Comparison of ENCODE assay signal across 20 cellular contexts in genomic region chr9:126468141-126468825, GRCh38.
DNase-seq lines count a peak whose midpoint lies in the region; ATAC-seq and TF ChIP-seq lines count a peak whose summit lies in the region.
"Had no signal": no experiment of that assay in that cellular context is flagged by ENCODE, and none has a peak within 500 bp of the region (broad histone marks: within the 10 kb centered on the region; RNA-seq: fewer than 3 reads in every experiment).

No MANE protein-coding gene starts in this region.

- CTCF ChIA-PET in CD8-positive, alpha-beta memory T cell (lab: Charles Lee) = interaction anchor here (0.8 to 6.7 kb wide), 5 partner anchors 23 to 141 kb away, joined by 3 to 36 read pairs (median 4); no protein-coding TSS in a partner anchor

- POLR2A ChIA-PET in CD8-positive, alpha-beta memory T cell (lab: Charles Lee) = interaction anchor here (0.7 to 1.1 kb wide), 2 partner anchors 57 to 141 kb away, joined by 3 to 4 read pairs; no protein-coding TSS in a partner anchor

- no peaks in the 10 kb centered on the region for H3K9me3 Mint-ChIP-seq in CD8-positive, alpha-beta memory T cell
- H3K9me3 Mint-ChIP-seq in dendritic cell treated with granulocyte-macrophage colony-stimulating factor and Interleukin-4, amounts not matched to agents 40 ng/mL and 50 ng/mL, for 4 days = no peaks in the 10 kb centered on the region
- H3K9me3 Mint-ChIP-seq: stimulated activated naive CD8-positive, alpha-beta T cell treated with anti-CD3 and anti-CD28 coated beads, Interleukin-15, amount 100 ng/mL, for 72 hours had no signal

- intact Hi-C loops in dendritic cell treated with granulocyte-macrophage colony-stimulating factor and Interleukin-4, amounts not matched to agents 40 ng/mL and 50 ng/mL, for 4 days (cut with micrococcal nuclease) = no loop called here
- intact Hi-C loops in sciatic nerve (cut with DNase I) = no loop called here

- no peaks in the 10 kb centered on the region; a peak in 1 of 22 replicates for H4K20me1 ChIP-seq in BLaER1 treated with 17β-estradiol and CSF1 and Interleukin-3, amounts not matched to agents 10 nM and 100 nM

- peak overlapping the region in 9 of 11 experiments; percentile 74 to 86 (median 80); a peak in 18 of 22 replicates for H3K9ac ChIP-seq in BLaER1 treated with 17β-estradiol and CSF1 and Interleukin-3, amounts not matched to agents 10 nM and 100 nM
- H3K9ac ChIP-seq: parathyroid adenoma had no signal

- H3K27me3 ChIP-seq in BLaER1 treated with 17β-estradiol and CSF1 and Interleukin-3, amounts not matched to agents 10 nM and 100 nM = peaks cover 0 to 14% (median 3%) of the 10 kb centered on the region in 11 experiments; a peak in 7 of 22 replicates
- no peaks in the 10 kb centered on the region for H3K27me3 ChIP-seq in CD8-positive, alpha-beta memory T cell (ENCODE audit: insufficient read depth, low read length, poor library complexity, severe bottlenecking)
- H3K27me3 ChIP-seq in right atrium auricular region = no peaks in the 10 kb centered on the region
- H3K27me3 ChIP-seq: gastroesophageal sphincter, upper lobe of left lung had no signal

- H3K4me3 ChIP-seq in BLaER1 treated with 17β-estradiol and CSF1 and Interleukin-3, amounts not matched to agents 10 nM and 100 nM = 0 out of 20 replicates have a peak overlapping the region, but pooled peaks of 1 of the 10 experiments have one; percentile 4
- no peak overlapping the region for H3K4me3 ChIP-seq in CD8-positive, alpha-beta memory T cell (ENCODE audit: low read length)
- H3K4me3 ChIP-seq in right atrium auricular region = no peak overlapping the region
- H3K4me3 ChIP-seq: gastroesophageal sphincter, upper lobe of left lung had no signal

- TF ChIP-seq CTCF in right atrium auricular region (IDR thresholded peaks at IDR 0.05) = no peak

- H3K27ac Mint-ChIP-seq in CD8-positive, alpha-beta memory T cell = peak overlapping the region; percentile 55 to 99 (median 95)
- peak overlapping the region; percentile 86 for H3K27ac Mint-ChIP-seq in dendritic cell treated with granulocyte-macrophage colony-stimulating factor and Interleukin-4, amounts not matched to agents 40 ng/mL and 50 ng/mL, for 4 days

- peaks cover 7 to 25% (median 10%) of the 10 kb centered on the region in 3 donors for H3K36me3 Mint-ChIP-seq in CD8-positive, alpha-beta memory T cell
- H3K36me3 Mint-ChIP-seq in dendritic cell treated with granulocyte-macrophage colony-stimulating factor and Interleukin-4, amounts not matched to agents 40 ng/mL and 50 ng/mL, for 4 days (ENCODE audit: low read depth) = peaks cover 59% of the 10 kb centered on the region

- peaks cover 0 to 1% of the 10 kb centered on the region in 2 donors for H3K27me3 Mint-ChIP-seq in CD8-positive, alpha-beta memory T cell
- H3K27me3 Mint-ChIP-seq in dendritic cell treated with granulocyte-macrophage colony-stimulating factor and Interleukin-4, amounts not matched to agents 40 ng/mL and 50 ng/mL, for 4 days = peaks cover 5% of the 10 kb centered on the region
- H3K27me3 Mint-ChIP-seq: stimulated activated naive CD8-positive, alpha-beta T cell treated with anti-CD3 and anti-CD28 coated beads, Interleukin-15, amount 100 ng/mL, for 72 hours had no signal

- no peaks in the 10 kb centered on the region; a peak in 1 of 22 replicates for H3K36me3 ChIP-seq in BLaER1 treated with 17β-estradiol and CSF1 and Interleukin-3, amounts not matched to agents 10 nM and 100 nM
- no peaks in the 10 kb centered on the region for H3K36me3 ChIP-seq in CD8-positive, alpha-beta memory T cell (ENCODE audit: insufficient read depth, low read length)
- no peaks in the 10 kb centered on the region for H3K36me3 ChIP-seq in right atrium auricular region

- peak overlapping the region in 5 of 7 donors; percentile 11 to 82 (median 72) for H3K4me3 Mint-ChIP-seq in CD8-positive, alpha-beta memory T cell
- H3K4me3 Mint-ChIP-seq in dendritic cell treated with granulocyte-macrophage colony-stimulating factor and Interleukin-4, amounts not matched to agents 40 ng/mL and 50 ng/mL, for 4 days = no peak overlapping the region

- DNase-seq in CD8-positive, alpha-beta memory T cell = no peak
- DNase-seq in sciatic nerve (ENCODE audit: low spot score) = peak; percentile 53
- no peak for DNase-seq in right atrium auricular region (ENCODE audit: low spot score)
- DNase-seq in NCI-H526 (lab: John Stamatoyannopoulos, UW) = no peak
- no peak for DNase-seq in NCI-H82 treated with DMSO at 0.1 percent for 48 hours (lab: John Stamatoyannopoulos, UW; ENCODE audit: unreplicated experiment)
- DNase-seq: activated CD4-positive, alpha-beta T cell treated with anti-CD3 and anti-CD28 coated beads for 4 hours; activated CD8-positive, alpha-beta memory T cell treated with anti-CD3 and anti-CD28 coated beads, Interleukin-2, amount 50 U/mL, for 48 hours; activated gamma-delta T cell; effector CD4-positive, alpha-beta T cell; mammary epithelial cell; NCI-H2171; NCI-H524 treated with DMSO at 0.1 percent for 48 hours; stimulated activated naive CD8-positive, alpha-beta T cell treated with anti-CD3 and anti-CD28 coated beads, Interleukin-15, amount 100 ng/mL, for 72 hours; upper lobe of left lung had no signal

- peaks cover 0 to under 1% (median 0%) of the 10 kb centered on the region in 11 experiments; a peak in 2 of 22 replicates for H3K9me3 ChIP-seq in BLaER1 treated with 17β-estradiol and CSF1 and Interleukin-3, amounts not matched to agents 10 nM and 100 nM (replicated peaks in 1 of 11)
- H3K9me3 ChIP-seq in CD8-positive, alpha-beta memory T cell (ENCODE audit: low read length) = no peaks in the 10 kb centered on the region
- H3K9me3 ChIP-seq in right atrium auricular region = no peaks in the 10 kb centered on the region
- H3K9me3 ChIP-seq: gastroesophageal sphincter, upper lobe of left lung had no signal

- H3K27ac ChIP-seq in BLaER1 treated with 17β-estradiol and CSF1 and Interleukin-3, amounts not matched to agents 10 nM and 100 nM = peak overlapping the region; percentile 28 to 99 (median 92); a peak in 21 of 22 replicates
- H3K27ac ChIP-seq in CD8-positive, alpha-beta memory T cell (ENCODE audit: low read depth, low read length) = no peak overlapping the region
- H3K27ac ChIP-seq in right atrium auricular region = no peak overlapping the region
- H3K27ac ChIP-seq: gastroesophageal sphincter, parathyroid adenoma had no signal

- peaks cover 54 to 85% (median 67%) of the 10 kb centered on the region in 10 experiments for H3K4me1 ChIP-seq in BLaER1 treated with 17β-estradiol and CSF1 and Interleukin-3, amounts not matched to agents 10 nM and 100 nM
- peaks cover 52% of the 10 kb centered on the region for H3K4me1 ChIP-seq in CD8-positive, alpha-beta memory T cell (ENCODE audit: insufficient read depth, low read length)
- H3K4me1 ChIP-seq in right atrium auricular region = no peaks in the 10 kb centered on the region
- H3K4me1 ChIP-seq: parathyroid adenoma had no signal

- H3K4me2 ChIP-seq in BLaER1 treated with 17β-estradiol and CSF1 and Interleukin-3, amounts not matched to agents 10 nM and 100 nM = peak overlapping the region; percentile 77 to 92 (median 87)

- ATAC-seq in sciatic nerve (peak; percentile 60), GM18858 (IDR thresholded peaks at IDR 0.05; ENCODE audit: unreplicated experiment) (no peak)
- ATAC-seq: esophagus mucosa; gastroesophageal sphincter; stimulated activated naive CD8-positive, alpha-beta T cell treated with anti-CD3 and anti-CD28 coated beads, Interleukin-15, amount 100 ng/mL, for 72 hours had no signal

- peaks cover 71 to 98% (median 73%) of the 10 kb centered on the region in 3 donors for H3K4me1 Mint-ChIP-seq in CD8-positive, alpha-beta memory T cell
- H3K4me1 Mint-ChIP-seq in dendritic cell treated with granulocyte-macrophage colony-stimulating factor and Interleukin-4, amounts not matched to agents 40 ng/mL and 50 ng/mL, for 4 days (ENCODE audit: low read depth) = peaks cover 76% of the 10 kb centered on the region

Comparison
In these comparisons a context has a peak if more than half of its experiments do, and no peak if none do; other contexts are left out.
1. H3K27ac ChIP-seq: peak in BLaER1 treated with 17β-estradiol and CSF1 and Interleukin-3, amounts not matched to agents 10 nM and 100 nM (11 of 11); none in CD8-positive, alpha-beta memory T cell (single experiment) and right atrium auricular region (0 of 2).